ENCODE assay signal across 15 cellular contexts in the genomic region with DNA sequence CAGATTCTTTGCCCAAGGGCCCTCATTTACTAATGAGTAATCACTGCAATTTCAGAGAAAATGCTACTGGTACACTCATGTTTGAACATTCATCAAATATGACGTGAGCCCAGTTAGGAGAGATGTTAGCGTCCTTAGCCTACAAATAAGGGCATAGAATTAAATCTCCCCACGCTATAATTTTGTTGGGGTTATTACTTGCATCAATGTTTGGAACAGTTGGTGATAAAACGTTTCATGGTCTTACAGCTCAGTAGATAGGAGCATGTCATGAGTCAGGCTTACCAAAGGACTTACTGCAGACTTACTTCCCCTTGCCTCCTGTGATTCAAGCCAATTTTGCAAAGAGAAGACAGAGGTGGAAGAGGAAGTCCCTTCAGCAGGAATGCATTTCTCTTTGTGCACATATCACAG.
DNase-seq lines count a peak whose midpoint lies in the region; ATAC-seq lines count a peak whose summit lies in the region.
"Had no signal": no experiment of that assay in that cellular context is flagged by ENCODE, and none has a peak within 500 bp of the region (broad histone marks: within the 10 kb centered on the region; RNA-seq: fewer than 3 reads in every experiment).

No MANE protein-coding gene starts in this region.

- no peak overlapping the region for H3K27ac ChIP-seq in Karpas-422 (ENCODE audit: low read length)
- H3K27ac ChIP-seq: breast epithelium, upper lobe of left lung had no signal

- no peak for ATAC-seq in GM21717 (IDR thresholded peaks at IDR 0.05; ENCODE audit: unreplicated experiment)
- ATAC-seq: natural killer cell treated with Interleukin-12 subunit alpha and Interleukin-12 subunit beta and Interleukin-15 and Interleukin-18, amount 100 ng/mL, for 72 hours had no signal

- no peaks in the 10 kb centered on the region for H3K9me3 ChIP-seq in Karpas-422 (ENCODE audit: low read length)
- H3K9me3 ChIP-seq: breast epithelium, upper lobe of left lung had no signal

- no peaks in the 10 kb centered on the region for H3K36me3 ChIP-seq in Karpas-422 (ENCODE audit: insufficient read depth, low read length)
- H3K36me3 ChIP-seq: breast epithelium, upper lobe of left lung had no signal

- no peaks in the 10 kb centered on the region for H3K27me3 ChIP-seq in Karpas-422 (ENCODE audit: low read length)
- H3K27me3 ChIP-seq: breast epithelium, upper lobe of left lung had no signal

- H3K9me2 ChIP-seq in Karpas-422 (replicated peaks; ENCODE audit: insufficient read depth, low read length): no peaks in the 10 kb centered on the region

- H3K79me2 ChIP-seq in Karpas-422 (ENCODE audit: low read length): no peaks in the 10 kb centered on the region

- H3K4me2 ChIP-seq in Karpas-422 (ENCODE audit: low read depth, low read length, poor library complexity, severe bottlenecking): no peak overlapping the region

- no peak overlapping the region for H3K4me3 ChIP-seq in Karpas-422 (ENCODE audit: low read length)
- H3K4me3 ChIP-seq: breast epithelium, skin epidermis, upper lobe of left lung had no signal

- H3K9ac ChIP-seq in Karpas-422 (ENCODE audit: low read length): no peak overlapping the region

- H3K4me1 ChIP-seq in Karpas-422 (ENCODE audit: low read length): no peaks in the 10 kb centered on the region
- H3K4me1 ChIP-seq: breast epithelium, upper lobe of left lung had no signal

- no peaks in the 10 kb centered on the region for H4K20me1 ChIP-seq in Karpas-422 (ENCODE audit: insufficient read depth, low read depth, low read length)

- DNase-seq in Ammon's horn (ENCODE audit: low spot score) (peak; percentile 77), Karpas-422 (peak; percentile 57), SKM-1 (lab: John Stamatoyannopoulos, UW; ENCODE audit: unreplicated experiment) (peak; percentile 99), globus pallidus (ENCODE audit: low spot score) (peak; percentile 59), cerebellum (ENCODE audit: low spot score) (no peak), DMS53 treated with DMSO at 0.1 percent for 48 hours (lab: John Stamatoyannopoulos, UW; ENCODE audit: unreplicated experiment) (no peak), HCEC 1CT (no peak)
- DNase-seq: activated CD4-positive, alpha-beta T cell treated with anti-CD3 and anti-CD28 coated beads for 4 hours; immature natural killer cell; NCI-H446; upper lobe of left lung had no signal

- H2AFZ ChIP-seq in Karpas-422 (ENCODE audit: low read length): no peak overlapping the region

Comparison
In these comparisons a context has a peak if more than half of its experiments do, and no peak if none do; other contexts are left out.
1. DNase-seq: peak in Ammon's horn (single experiment), Karpas-422 (single experiment), SKM-1 (single experiment) and globus pallidus (single experiment); none in cerebellum (single experiment), DMS53 treated with DMSO at 0.1 percent for 48 hours (single experiment) and HCEC 1CT (single experiment).